Comparison of ENCODE assay signal across 8 cellular contexts in the genomic region with DNA sequence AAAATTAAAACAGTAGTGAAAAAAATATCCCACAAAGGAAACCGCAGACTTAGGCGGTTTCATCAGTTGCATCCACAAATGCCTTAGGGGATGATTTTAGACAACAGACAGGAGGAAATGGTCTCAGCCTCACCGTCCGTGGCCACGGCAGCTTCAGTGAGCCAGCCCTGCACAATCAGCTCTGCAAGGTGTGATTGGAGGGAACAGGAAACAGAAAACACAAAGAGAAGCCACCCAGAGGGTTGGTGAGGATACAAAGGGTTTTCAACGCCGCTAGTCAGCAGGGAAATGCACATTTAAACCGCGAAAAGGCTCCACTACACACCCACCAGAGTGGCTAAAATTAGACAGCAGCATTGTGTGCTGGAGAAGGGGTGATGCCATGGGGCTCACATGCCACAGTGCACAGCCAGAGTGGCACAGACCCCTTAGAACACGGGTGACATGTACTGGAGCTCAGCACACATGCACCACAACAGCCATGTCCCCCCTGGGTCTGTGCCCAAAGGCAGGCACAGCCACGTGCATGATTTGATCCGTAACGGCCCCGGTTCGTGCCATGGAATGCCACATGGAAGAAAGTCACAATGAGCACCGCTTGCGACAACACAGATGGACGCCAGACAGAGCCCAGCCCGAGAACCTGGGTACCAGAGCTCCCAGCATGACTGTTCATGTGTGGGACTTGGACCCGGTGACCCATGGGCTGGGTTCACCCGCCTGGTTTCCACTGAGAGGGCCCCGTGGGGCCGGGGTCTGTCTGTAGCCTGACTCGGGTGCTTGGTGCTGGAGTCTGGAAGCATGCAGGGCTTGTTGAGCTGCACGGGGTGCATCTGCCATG. TPM values are rescaled to one million over a fixed set of nuclear protein-coding genes. Genes with fewer than 3 reads are reported as not detected.
DNase-seq lines count a peak whose midpoint lies in the region; ATAC-seq and TF ChIP-seq lines count a peak whose summit lies in the region.

No MANE protein-coding gene starts in this region.

- peak; percentile 57 for ATAC-seq in HG02870 (IDR thresholded peaks at IDR 0.05; ENCODE audit: unreplicated experiment)

- TF ChIP-seq CTCF in MCF 10A (IDR thresholded peaks at IDR 0.05; ENCODE audit: unreplicated experiment) (no peak), breast epithelium (IDR thresholded peaks at IDR 0.05) (no peak), suprapubic skin (IDR thresholded peaks at IDR 0.05) (no peak)

- no peak overlapping the region for H3K4me3 Mint-ChIP-seq in MCF 10A (ENCODE audit: unreplicated experiment)

- 59% methylated on average over 20 of the region's 25 CpGs for whole genome bisulfite sequencing in suprapubic skin

- peaks cover 16% of the 10 kb centered on the region for H3K36me3 Mint-ChIP-seq in MCF 10A (ENCODE audit: insufficient read depth, unreplicated experiment)

- peak; percentile 19 for DNase-seq in MCF 10A (ENCODE audit: unreplicated experiment)
- no peak for DNase-seq in breast epithelium (ENCODE audit: low spot score in 2 of 2)
- DNase-seq in NCI-H2081 treated with DMSO at 0.1 percent for 48 hours (lab: John Stamatoyannopoulos, UW) = peak; percentile 44
- DNase-seq in activated effector memory CD4-positive, alpha-beta T cell treated with anti-CD3 and anti-CD28 coated beads, Interleukin-2, amount 50 U/mL, for 16 hours = peak; percentile 68
- DNase-seq in suprapubic skin (ENCODE audit: low spot score in 2 of 2) = peak; percentile 60 to 78
- no peak for DNase-seq in occipital lobe (lab: John Stamatoyannopoulos, UW)
- DNase-seq in dermis blood vessel endothelial cell = no peak

- intact Hi-C loops in MCF 10A (cut with micrococcal nuclease) (no loop called here), breast epithelium (cut with DNase I; ENCODE audit: low total_unique reads) (no loop called here)

- H3K36me3 ChIP-seq in breast epithelium (no peaks in the 10 kb centered on the region), suprapubic skin (peaks cover 6% of the 10 kb centered on the region)

- peaks cover 8% of the 10 kb centered on the region for H3K4me1 Mint-ChIP-seq in MCF 10A (ENCODE audit: insufficient read depth, unreplicated experiment)

- H3K27me3 Mint-ChIP-seq in MCF 10A (ENCODE audit: insufficient read depth, unreplicated experiment) = no peaks in the 10 kb centered on the region

- CTCF ChIA-PET in MCF 10A (lab: Yijun Ruan, JAX) = no interaction called here

- H3K27ac ChIP-seq in breast epithelium (no peak overlapping the region), suprapubic skin (no peak overlapping the region)

- no peak for TF ChIP-seq POLR2A in breast epithelium (IDR thresholded peaks at IDR 0.05)
- TF ChIP-seq POLR2A in suprapubic skin (IDR thresholded peaks at IDR 0.05) = no peak

- H3K4me1 ChIP-seq in breast epithelium (no peaks in the 10 kb centered on the region), suprapubic skin (peaks cover 12% of the 10 kb centered on the region)

- H3K9me3 ChIP-seq in breast epithelium (no peaks in the 10 kb centered on the region), suprapubic skin (no peaks in the 10 kb centered on the region)

- POLR2A ChIA-PET in MCF 10A (lab: Yijun Ruan, JAX) = no interaction called here

- H3K9me3 Mint-ChIP-seq in MCF 10A (ENCODE audit: unreplicated experiment) = no peaks in the 10 kb centered on the region

- no peak for TF ChIP-seq EP300 in suprapubic skin (IDR thresholded peaks at IDR 0.05)

- BruUV-seq in MCF 10A (replicated peaks; lab: Mats Ljungman, UMichigan) = no TSS peak

- H3K27ac Mint-ChIP-seq in MCF 10A (ENCODE audit: low read depth, unreplicated experiment) = no peak overlapping the region

- H3K4me3 ChIP-seq in breast epithelium = no peak overlapping the region
- no peak overlapping the region for H3K4me3 ChIP-seq in suprapubic skin

- H3K27me3 ChIP-seq in breast epithelium (no peaks in the 10 kb centered on the region), suprapubic skin (peaks cover 16% of the 10 kb centered on the region)

RNA-seq across cellular contexts. Expression of a gene that starts 18.3 kb away (rescaled TPM):
- total RNA-seq in MCF 10A (2022) (0.16 TPM in 1 of 2 replicates, not detected in the other), breast epithelium (under 1 TPM in 1 of 3 donors, not detected in 2; under 0.01 TPM), suprapubic skin (not detected), occipital lobe (not detected), dermis blood vessel endothelial cell (0.09 and 0.17 TPM in 2 replicates)

RNA-seq across cellular contexts. Expression of a gene that starts 31.7 kb away (rescaled TPM):
- total RNA-seq in MCF 10A (2022) = 116 and 128 TPM in 2 replicates
- total RNA-seq in breast epithelium = 100 to 1,000 TPM in 2 of 3 donors, 10 to 100 TPM in 1; 94.0 to 121 (median 107) TPM
- 100 to 1,000 TPM in 1 of 4 donors, 10 to 100 TPM in 3; 62.6 to 132 (median 93.5) TPM for total RNA-seq in suprapubic skin
- total RNA-seq in occipital lobe = 101 TPM
- 234 and 315 TPM in 2 replicates for total RNA-seq in dermis blood vessel endothelial cell

Comparison
In these comparisons a context has a peak if more than half of its experiments do, and no peak if none do; other contexts are left out.
1. DNase-seq: peak in MCF 10A (single experiment), NCI-H2081 treated with DMSO at 0.1 percent for 48 hours (single experiment), activated effector memory CD4-positive, alpha-beta T cell treated with anti-CD3 and anti-CD28 coated beads, Interleukin-2, amount 50 U/mL, for 16 hours (single experiment) and suprapubic skin (2 of 2); none in breast epithelium (0 of 2), occipital lobe (single experiment) and dermis blood vessel endothelial cell (single experiment).